8 cellular contexts compared by ENCODE assay signal in genomic region chr12:62466018-62466595, GRCh38. TPM values are rescaled to one million over a fixed set of nuclear protein-coding genes. Genes with fewer than 3 reads are reported as not detected.
A peak's percentile ranks its signal among the peaks of the same experiment; 100 is the strongest.
DNase-seq lines count a peak whose midpoint lies in the region; ATAC-seq and TF ChIP-seq lines count a peak whose summit lies in the region.

No MANE protein-coding gene starts in this region.

- peak overlapping the region; percentile 96 for H3K4me3 Mint-ChIP-seq in HFFc6
- H3K4me3 Mint-ChIP-seq in activated CD8-positive, alpha-beta T cell treated with anti-CD3 and anti-CD28 coated beads for 36 hours = peak overlapping the region; percentile 78

- peak; percentile 18 for ATAC-seq in activated CD8-positive, alpha-beta T cell treated with anti-CD3 and anti-CD28 coated beads for 36 hours

- H3K27me3 Mint-ChIP-seq in HFFc6 (ENCODE audit: insufficient read depth) = peaks cover 2% of the 10 kb centered on the region; the same call in 1 of the 2 replicates
- H3K27me3 Mint-ChIP-seq in activated CD8-positive, alpha-beta T cell treated with anti-CD3 and anti-CD28 coated beads for 36 hours = no peaks in the 10 kb centered on the region

- H3K36me3 ChIP-seq in esophagus (ENCODE audit: control insufficient read depth in 2 of 2, insufficient read depth in 2 of 2, low read length in 1 of 2) (no peaks in the 10 kb centered on the region), transverse colon (peaks cover 0 to 5% (median 0%) of the 10 kb centered on the region in 4 donors)

- DNase-seq in activated effector memory CD4-positive, alpha-beta T cell treated with Interleukin-2 at 50 U/mL for 16 hours = peak; percentile 3
- no peak for DNase-seq in activated effector memory CD4-positive, alpha-beta T cell treated with anti-CD3 and anti-CD28 coated beads, Interleukin-2, amount 50 U/mL, for 16 hours
- DNase-seq in HFFc6 (peak; percentile 20), MV-4-11 (lab: John Stamatoyannopoulos, UW) (peak; percentile 69), transverse colon (peak; percentile 42)
- peak; percentile 36 for DNase-seq in activated CD8-positive, alpha-beta T cell treated with anti-CD3 and anti-CD28 coated beads for 36 hours

- H3K4me3 ChIP-seq in esophagus (ENCODE audit: low read depth in 1 of 2, low read length in 2 of 2) (peak overlapping the region; percentile 90 to 95), mononuclear cell (ENCODE audit: low read length) (peak overlapping the region; percentile 72), transverse colon (peak overlapping the region; percentile 27 to 94 (median 75))

- peaks cover 16% of the 10 kb centered on the region for H3K36me3 Mint-ChIP-seq in HFFc6 (ENCODE audit: low read depth)
- H3K36me3 Mint-ChIP-seq in activated CD8-positive, alpha-beta T cell treated with anti-CD3 and anti-CD28 coated beads for 36 hours (ENCODE audit: low read depth) = peaks cover 5% of the 10 kb centered on the region

- no peak for TF ChIP-seq POLR2A in transverse colon (IDR thresholded peaks at IDR 0.05)

- peaks cover 13% of the 10 kb centered on the region for H3K9me3 Mint-ChIP-seq in HFFc6
- peaks cover 8% of the 10 kb centered on the region for H3K9me3 Mint-ChIP-seq in activated CD8-positive, alpha-beta T cell treated with anti-CD3 and anti-CD28 coated beads for 36 hours

- CTCF ChIA-PET in activated CD8-positive, alpha-beta T cell treated with anti-CD3 and anti-CD28 coated beads for 36 hours (lab: Charles Lee) = interaction anchor here (1.3 to 4.8 kb wide), 3 partner anchors 29 to 329 kb away, joined by 3 to 31 read pairs (median 7); partner anchors contain the start of gene USP15

- TF ChIP-seq CTCF in HFFc6 (IDR thresholded peaks at IDR 0.05) = no peak
- no peak for TF ChIP-seq CTCF in activated CD8-positive, alpha-beta T cell treated with anti-CD3 and anti-CD28 coated beads for 36 hours (IDR thresholded peaks at IDR 0.05)
- no peak for TF ChIP-seq CTCF in transverse colon (IDR thresholded peaks at IDR 0.05)

- POLR2A ChIA-PET in activated CD8-positive, alpha-beta T cell treated with anti-CD3 and anti-CD28 coated beads for 36 hours (lab: Charles Lee) = interaction anchor here (0.6 to 2.0 kb wide), 6 partner anchors 9 to 1714 kb away, joined by 3 to 8 read pairs (median 4); no protein-coding TSS in a partner anchor

- H3K27me3 ChIP-seq in esophagus (ENCODE audit: control insufficient read depth in 1 of 2, insufficient read depth in 2 of 2, low read length in 2 of 2) = no peaks in the 10 kb centered on the region
- no peaks in the 10 kb centered on the region for H3K27me3 ChIP-seq in mononuclear cell (ENCODE audit: insufficient read depth, low read length)
- H3K27me3 ChIP-seq in transverse colon = no peaks in the 10 kb centered on the region

- H3K4me1 Mint-ChIP-seq in HFFc6 (ENCODE audit: low read depth) = peaks cover 22% of the 10 kb centered on the region
- peaks cover 21% of the 10 kb centered on the region for H3K4me1 Mint-ChIP-seq in activated CD8-positive, alpha-beta T cell treated with anti-CD3 and anti-CD28 coated beads for 36 hours (ENCODE audit: low read depth)

- H3K27ac Mint-ChIP-seq in HFFc6 = peak overlapping the region; percentile 76
- peak overlapping the region; percentile 94 for H3K27ac Mint-ChIP-seq in activated CD8-positive, alpha-beta T cell treated with anti-CD3 and anti-CD28 coated beads for 36 hours

- intact Hi-C loops in activated CD8-positive, alpha-beta T cell treated with anti-CD3 and anti-CD28 coated beads for 36 hours (cut with micrococcal nuclease) = no loop called here
- intact Hi-C loops in transverse colon (cut with DNase I; ENCODE audit: low total_unique reads) = no loop called here

- WGBS in esophagus, 2 donors = 1 to 2% methylated on average over 16 of the region's 16 CpGs
- WGBS in transverse colon (ENCODE audit: low coverage in 1 of 2), 2 donors = 0 to 4% methylated on average over 16 of the region's 16 CpGs

- no peak for TF ChIP-seq EP300 in transverse colon (IDR thresholded peaks at IDR 0.05; ENCODE audit: low read depth)

- peak overlapping the region; percentile 95 to 98 for H3K27ac ChIP-seq in esophagus (ENCODE audit: low read depth in 2 of 2, low read length in 1 of 2)
- peak overlapping the region; percentile 88 to 97 (median 94) for H3K27ac ChIP-seq in transverse colon

- peaks cover 0 to 2% of the 10 kb centered on the region in 2 donors for H3K9me3 ChIP-seq in esophagus (ENCODE audit: control insufficient read depth in 2 of 2, insufficient read depth in 1 of 2, low read depth in 1 of 2, low read length in 1 of 2)
- no peaks in the 10 kb centered on the region for H3K9me3 ChIP-seq in mononuclear cell (ENCODE audit: low read depth, low read length)
- H3K9me3 ChIP-seq in transverse colon = peaks cover 0 to 4% of the 10 kb centered on the region in 2 donors

- H3K4me1 ChIP-seq in esophagus (ENCODE audit: control insufficient read depth in 2 of 2, insufficient read depth in 2 of 2, low read length in 1 of 2) = peaks cover 0 to 3% of the 10 kb centered on the region in 2 donors
- peaks cover 26% of the 10 kb centered on the region for H3K4me1 ChIP-seq in mononuclear cell (ENCODE audit: insufficient read depth, low read length)
- H3K4me1 ChIP-seq in transverse colon = peaks cover 3 to 39% (median 21%) of the 10 kb centered on the region in 4 donors

- in situ Hi-C loops in transverse colon (cut with MboI; ENCODE audit: low pct_ligation_motif_present in 1 of 4, low pct_unique_long_range_greater_than_20kb in 1 of 4, low sequenced_read_pairs in 3 of 4) = loop anchor here in 1 of 4 donors (25.0 kb wide), 1 partner anchor 204 kb away; the partner anchor contains the start of gene USP15

RNA-seq across cellular contexts. Expression of gene MON2, which starts 0.5 kb away (rescaled TPM):
- 10 to 100 TPM; 29.6 to 44.1 (median 38.8) TPM for total RNA-seq in HFFc6 (2021; fragmentation: NEBNext Ultra II Directional; extraction: Animal tissue kit (Norgen Biotek cat#: 25700))
- 10 to 100 TPM; 25.5 to 29.0 TPM for total RNA-seq in activated CD8-positive, alpha-beta T cell treated with anti-CD3 and anti-CD28 coated beads for 36 hours
- polyA plus RNA-seq in esophagus = 10 to 100 TPM; 10.4 to 10.5 TPM
- 65.3 TPM for total RNA-seq in mononuclear cell
- total RNA-seq in transverse colon = 100 to 1,000 TPM in 3 of 4 donors, 10 to 100 TPM in 1; 94.6 to 157 (median 129) TPM
